ENCODE assay signal across 10 cellular contexts in the genomic region with DNA sequence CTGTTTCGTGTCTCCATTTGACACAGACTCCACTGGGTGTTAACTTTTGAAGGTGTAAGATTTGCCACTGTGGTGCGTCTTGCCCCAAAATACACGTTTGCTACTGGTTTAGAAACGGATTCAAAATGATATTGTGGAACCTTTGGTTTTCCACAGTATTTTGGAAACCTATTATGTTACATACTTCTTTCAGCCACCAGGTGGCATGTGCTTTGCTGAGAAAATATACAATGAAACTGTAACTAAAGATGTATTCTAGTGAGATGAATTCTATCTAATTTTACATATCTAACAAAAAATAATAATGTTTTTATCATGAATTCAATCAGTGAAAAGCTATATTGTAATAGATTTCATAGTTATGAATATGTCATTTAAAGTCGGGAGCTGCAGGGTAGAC. TPM values are rescaled to one million over a fixed set of nuclear protein-coding genes. Genes with fewer than 3 reads are reported as not detected.
DNase-seq lines count a peak whose midpoint lies in the region; ATAC-seq and TF ChIP-seq lines count a peak whose summit lies in the region.
"Had no signal": no experiment of that assay in that cellular context is flagged by ENCODE, and none has a peak within 500 bp of the region (broad histone marks: within the 10 kb centered on the region; RNA-seq: fewer than 3 reads in every experiment).

No MANE protein-coding gene starts in this region.

- intact Hi-C loops in colonic mucosa (cut with DNase I), result loop anchor here (10.0 kb wide), 1 partner anchor 1530 kb away; no protein-coding TSS in a partner anchor

- H3K79me2 ChIP-seq in MM.1S (ENCODE audit: low read length), result no peaks in the 10 kb centered on the region

- H3K9me3 ChIP-seq in MM.1S (replicated peaks; ENCODE audit: insufficient read depth, low read length) (no peaks in the 10 kb centered on the region), colonic mucosa (no peaks in the 10 kb centered on the region)

- H2AFZ ChIP-seq in MM.1S (ENCODE audit: low read length), result no peak overlapping the region

- TF ChIP-seq CTCF in MM.1S (IDR thresholded peaks at IDR 0.05; ENCODE audit: low read length) (peak; percentile 61), colonic mucosa (IDR thresholded peaks at IDR 0.05) (peak; percentile 44), retinal pigment epithelial cell (conservative IDR thresholded peaks at IDR 0.05; ENCODE audit: low read depth, low read length) (peak; percentile 59)

- H3K27ac ChIP-seq in MM.1S (ENCODE audit: low read length) (no peak overlapping the region), colonic mucosa (no peak overlapping the region)

- no peaks in the 10 kb centered on the region for H3K27me3 ChIP-seq in MM.1S (replicated peaks; ENCODE audit: insufficient read depth, low read length)
- H3K27me3 ChIP-seq in colonic mucosa, result no peaks in the 10 kb centered on the region

- H3K36me3 ChIP-seq in MM.1S (replicated peaks; ENCODE audit: insufficient read depth, low read length) (no peaks in the 10 kb centered on the region), colonic mucosa (no peaks in the 10 kb centered on the region)

- H3K9ac ChIP-seq in MM.1S (ENCODE audit: low read length) (no peak overlapping the region), colonic mucosa (ENCODE audit: low read depth in 2 of 2, low read length in 2 of 2) (no peak overlapping the region)

- no peaks in the 10 kb centered on the region for H3K4me1 ChIP-seq in MM.1S (ENCODE audit: low read length)
- no peaks in the 10 kb centered on the region for H3K4me1 ChIP-seq in colonic mucosa

- DNase-seq in NCI-H1105 treated with DMSO at 0.1 percent for 48 hours (lab: John Stamatoyannopoulos, UW) (peak; percentile 4), NCI-H1105 (lab: John Stamatoyannopoulos, UW) (no peak), MM.1S (peak; percentile 50), colonic mucosa (no peak), retinal pigment epithelial cell (ENCODE audit: low read depth) (no peak), activated gamma-delta T cell (lab: John Stamatoyannopoulos, UW) (no peak)
- no peak for DNase-seq in activated effector memory CD4-positive, alpha-beta T cell treated with Interleukin-2 at 50 U/mL for 16 hours
- DNase-seq: stimulated activated naive CD8-positive, alpha-beta T cell treated with anti-CD3 and anti-CD28 coated beads, Interleukin-15, Interleukin-2, amounts not matched to agents 100 U/mL and 50 U/mL, for 24 hours had no signal

- H3K9me2 ChIP-seq in MM.1S (replicated peaks; ENCODE audit: insufficient read depth, low read length), result no peaks in the 10 kb centered on the region

- no peaks in the 10 kb centered on the region for H4K20me1 ChIP-seq in MM.1S (ENCODE audit: insufficient read depth, low read length)

- ATAC-seq in HG03378 (IDR thresholded peaks at IDR 0.05; ENCODE audit: unreplicated experiment), result no peak
- ATAC-seq: stimulated activated naive CD8-positive, alpha-beta T cell treated with anti-CD3 and anti-CD28 coated beads, Interleukin-15, Interleukin-2, amounts not matched to agents 100 U/mL and 50 U/mL, for 24 hours had no signal

- H3F3A ChIP-seq in MM.1S (ENCODE audit: insufficient read depth, low read length), result no peaks in the 10 kb centered on the region

- H3K4me3 ChIP-seq in MM.1S (ENCODE audit: low read length), result no peak overlapping the region
- no peak overlapping the region for H3K4me3 ChIP-seq in colonic mucosa
- no peak overlapping the region for H3K4me3 ChIP-seq in retinal pigment epithelial cell (ENCODE audit: low read length)

- H3K4me2 ChIP-seq in MM.1S (ENCODE audit: low read depth, low read length), result no peak overlapping the region

RNA-seq across cellular contexts. Expression of a gene that starts 28.4 kb away (rescaled TPM):
- total RNA-seq in colonic mucosa, result under 1 TPM; 0.07 to 0.32 TPM
- total RNA-seq: B cell had no signal

RNA-seq across cellular contexts. Expression of a gene that starts 56.2 kb away (rescaled TPM):
- total RNA-seq in colonic mucosa, result not detected
- total RNA-seq: B cell had no signal

Comparison
In these comparisons a context has a peak if more than half of its experiments do, and no peak if none do; other contexts are left out.
1. DNase-seq: peak in NCI-H1105 treated with DMSO at 0.1 percent for 48 hours (single experiment) and MM.1S (single experiment); none in NCI-H1105 (single experiment), colonic mucosa (single experiment), retinal pigment epithelial cell (single experiment), activated gamma-delta T cell (single experiment) and activated effector memory CD4-positive, alpha-beta T cell treated with Interleukin-2 at 50 U/mL for 16 hours (single experiment).
2. Peak in every context shown above with its lines, with median percentiles within 50 percentile points of each other: CTCF ChIP-seq.